In the genomic region with DNA sequence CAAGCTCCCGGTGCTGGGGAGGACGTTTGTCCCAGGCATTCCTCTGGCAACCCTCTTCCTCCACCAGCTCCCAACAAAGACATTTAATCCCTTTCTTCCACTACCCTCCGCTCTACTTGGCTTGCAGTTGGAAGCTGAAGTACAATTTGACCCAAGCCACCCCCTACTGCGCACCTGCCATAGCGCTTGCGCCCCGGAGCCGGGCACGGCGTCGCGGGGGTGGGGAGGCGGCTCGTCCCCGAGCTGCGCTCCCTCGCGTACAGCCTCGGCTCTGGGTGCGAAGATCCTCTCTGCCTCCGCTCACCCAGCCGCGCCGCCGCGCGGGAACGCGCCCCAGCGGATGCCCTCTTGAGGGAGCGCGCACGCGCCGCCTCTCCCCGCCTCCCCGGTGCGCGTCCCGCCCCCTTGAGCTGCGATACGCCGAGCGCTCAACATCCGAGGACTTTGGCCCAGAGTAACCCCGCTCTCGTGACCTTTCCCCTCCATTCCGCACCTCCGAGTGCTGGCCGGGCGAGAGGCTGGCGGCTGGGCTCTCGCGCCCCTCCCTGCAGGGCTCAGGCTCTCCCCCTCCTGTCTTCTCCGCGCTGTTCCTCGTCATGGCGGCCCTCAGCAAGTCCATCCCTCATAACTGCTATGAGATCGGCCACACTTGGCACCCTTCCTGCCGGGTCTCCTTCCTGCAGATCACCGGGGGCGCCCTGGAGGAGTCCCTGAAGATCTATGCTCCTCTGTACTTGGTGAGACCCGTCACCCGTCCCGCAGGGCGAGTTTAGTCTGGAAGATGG, we compare ENCODE assay signal across 8 cellular contexts. TPM values are rescaled to one million over a fixed set of nuclear protein-coding genes. Genes with fewer than 3 reads are reported as not detected.
A peak's percentile ranks its signal among the peaks of the same experiment; 100 is the strongest.
DNase-seq lines count a peak whose midpoint lies in the region; ATAC-seq and TF ChIP-seq lines count a peak whose summit lies in the region.

A gene (plus strand): TSS at position 485 of the 785 bp plus-strand sequence. CDS start 112 bp downstream, at position 597.

- H3K9me3 Mint-ChIP-seq in activated CD4-positive, alpha-beta T cell treated with anti-CD3 and anti-CD28 coated beads for 36 hours (ENCODE audit: low read depth) = no peaks in the 10 kb centered on the region
- no peaks in the 10 kb centered on the region for H3K9me3 Mint-ChIP-seq in chondrocyte (ENCODE audit: low read depth)

- POLR2A ChIA-PET in BJ (lab: Charles Lee) = no interaction called here
- POLR2A ChIA-PET in activated CD4-positive, alpha-beta T cell treated with anti-CD3 and anti-CD28 coated beads for 36 hours (lab: Charles Lee) = interaction anchor here (1.0 kb wide), 1 partner anchor 82 kb away, joined by 3 read pairs; no protein-coding TSS in a partner anchor

- peaks cover 20% of the 10 kb centered on the region for H3K36me3 Mint-ChIP-seq in activated CD4-positive, alpha-beta T cell treated with anti-CD3 and anti-CD28 coated beads for 36 hours (ENCODE audit: low read depth)
- H3K36me3 Mint-ChIP-seq in chondrocyte (ENCODE audit: low read depth) = no peaks in the 10 kb centered on the region

- H3K27me3 Mint-ChIP-seq in activated CD4-positive, alpha-beta T cell treated with anti-CD3 and anti-CD28 coated beads for 36 hours = no peaks in the 10 kb centered on the region
- no peaks in the 10 kb centered on the region for H3K27me3 Mint-ChIP-seq in chondrocyte (ENCODE audit: low read depth)

- no peaks in the 10 kb centered on the region; the same call in 1 of the 2 replicates for H3K27me3 ChIP-seq in BJ (ENCODE audit: control insufficient read depth, insufficient read depth, low read length)

- intact Hi-C loops in activated CD4-positive, alpha-beta T cell treated with anti-CD3 and anti-CD28 coated beads for 36 hours (cut with DNase I, micrococcal nuclease) = loop anchor here (1.0 to 10.0 kb wide), 7 partner anchors 27 to 1410 kb away; a partner anchor contains a TSS

- peak; percentile 50 for DNase-seq in BJ (ENCODE audit: low read depth)
- DNase-seq in GM19240 (ENCODE audit: insufficient read length, low spot score) = peak; percentile 92
- peak; percentile 76 to 90 for DNase-seq in NCI-H524 (lab: John Stamatoyannopoulos, UW)
- peak; percentile 97 for DNase-seq in activated CD4-positive, alpha-beta T cell treated with anti-CD3 and anti-CD28 coated beads for 36 hours
- DNase-seq in chondrocyte (ENCODE audit: low spot score) = peak; percentile 94
- peak; percentile 82 for DNase-seq in kidney glomerular epithelial cell (lab: John Stamatoyannopoulos, UW)
- peak; percentile 89 to 93 for DNase-seq in stimulated activated CD4-positive, alpha-beta T cell treated with anti-CD3 and anti-CD28 coated beads, Interleukin-15, amount 100 ng/mL, for 48 hours (ENCODE audit: low read depth in 2 of 2)

- peak within 1 kb of the TSS; percentile 93 for H3K27ac Mint-ChIP-seq in activated CD4-positive, alpha-beta T cell treated with anti-CD3 and anti-CD28 coated beads for 36 hours
- H3K27ac Mint-ChIP-seq in chondrocyte (ENCODE audit: unreplicated experiment) = peak within 1 kb of the TSS; percentile 77

- H3K4me1 Mint-ChIP-seq in activated CD4-positive, alpha-beta T cell treated with anti-CD3 and anti-CD28 coated beads for 36 hours = peaks cover 40% of the 10 kb centered on the region
- peaks cover 35% of the 10 kb centered on the region for H3K4me1 Mint-ChIP-seq in chondrocyte (ENCODE audit: low read depth)

- CTCF ChIA-PET in BJ (lab: Yijun Ruan, JAX) = interaction anchor here (0.9 to 1.2 kb wide), 3 partner anchors 25 to 106 kb away, joined by 3 read pairs; no protein-coding TSS in a partner anchor
- CTCF ChIA-PET in activated CD4-positive, alpha-beta T cell treated with anti-CD3 and anti-CD28 coated beads for 36 hours (lab: Charles Lee) = interaction anchor here (0.5 to 1.0 kb wide), 4 partner anchors 40 to 686 kb away, joined by 3 to 6 read pairs (median 3); no protein-coding TSS in a partner anchor

- no peaks in the 10 kb centered on the region for H3K36me3 ChIP-seq in BJ (ENCODE audit: control insufficient read depth, insufficient read depth, low read length)

- TF ChIP-seq CTCF in BJ (IDR thresholded peaks at IDR 0.05; ENCODE audit: insufficient read depth, low read depth, low read length) = peak; percentile 22; the same call in 1 of the 2 replicates
- peak; percentile 35 for TF ChIP-seq CTCF in chondrocyte (IDR thresholded peaks at IDR 0.05)

- ATAC-seq in HG03457 (IDR thresholded peaks at IDR 0.05; ENCODE audit: unreplicated experiment) = peak; percentile 99
- peak; percentile 97 for ATAC-seq in activated CD4-positive, alpha-beta T cell treated with anti-CD3 and anti-CD28 coated beads for 36 hours

- H3K4me3 Mint-ChIP-seq in activated CD4-positive, alpha-beta T cell treated with anti-CD3 and anti-CD28 coated beads for 36 hours = peak within 1 kb of the TSS; percentile 97
- peak within 1 kb of the TSS; percentile 97 for H3K4me3 Mint-ChIP-seq in chondrocyte (ENCODE audit: unreplicated experiment)

- peak within 1 kb of the TSS; percentile 77 for H3K4me3 ChIP-seq in BJ (ENCODE audit: low read depth, low read length)

RNA-seq across cellular contexts. Expression of the gene that starts here (rescaled TPM):
- 4.6 and 6.8 TPM in 2 replicates for polyA plus RNA-seq in BJ (2011; rRNA removed)
- polyA minus RNA-seq in BJ (2011; rRNA and poly(A)+ RNA removed) = 8.0 and 12.0 TPM in 2 replicates
- 10 to 100 TPM; 25.5 to 26.0 TPM for total RNA-seq in activated CD4-positive, alpha-beta T cell treated with anti-CD3 and anti-CD28 coated beads for 36 hours
- 13.3 to 22.9 TPM (median 16.8 TPM) in 3 replicates for total RNA-seq in chondrocyte

Comparison
In these comparisons a context has a peak if more than half of its experiments do, and no peak if none do; other contexts are left out.
1. Peak in every context shown above with its lines: DNase-seq, ATAC-seq and H3K4me3 ChIP-seq.